ENCODE assay signal across 2 cellular contexts in the genomic region with DNA sequence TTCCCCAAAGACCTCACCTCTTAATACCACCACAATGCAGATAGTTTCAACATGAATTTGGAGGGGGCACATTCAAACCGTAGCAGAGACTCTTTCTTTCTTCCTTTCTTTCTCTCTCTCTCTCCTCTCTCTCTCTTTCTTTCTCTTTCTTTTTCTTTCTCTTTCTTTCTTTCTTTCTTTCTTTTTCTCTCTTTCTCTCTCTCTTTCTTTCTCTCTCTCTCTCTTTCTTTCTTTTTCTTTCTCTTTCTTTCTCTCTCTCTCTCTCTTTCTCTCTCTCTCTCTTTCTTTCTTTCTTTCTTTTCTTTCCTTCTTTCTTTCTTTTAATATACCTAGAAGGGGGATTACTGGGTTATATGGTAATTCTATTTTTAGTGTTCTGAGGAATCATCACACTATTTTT.
TF ChIP-seq lines count a peak whose summit lies in the region.

No MANE protein-coding gene starts in this region.

TF ChIP-seq in HEK293, 187 proteins besides CTCF, POLR2A, EP300 and RAD21:
- TF ChIP-seq PRDM1 (tag by site-specific recombination; IDR thresholded peaks at IDR 0.05) (0 out of 2 replicates have a peak, but pooled peaks have one; percentile 20), ZNF596 (tag by site-specific recombination; IDR thresholded peaks at IDR 0.05) (peak; percentile 33; the same call in 1 of the 2 replicates), ZNF366 (tag by site-specific recombination; conservative IDR thresholded peaks at IDR 0.05) (peak; percentile 75)

TF ChIP-seq in K562, 482 proteins besides CTCF, POLR2A, EP300 and RAD21:
- TF ChIP-seq, protein P1, sequence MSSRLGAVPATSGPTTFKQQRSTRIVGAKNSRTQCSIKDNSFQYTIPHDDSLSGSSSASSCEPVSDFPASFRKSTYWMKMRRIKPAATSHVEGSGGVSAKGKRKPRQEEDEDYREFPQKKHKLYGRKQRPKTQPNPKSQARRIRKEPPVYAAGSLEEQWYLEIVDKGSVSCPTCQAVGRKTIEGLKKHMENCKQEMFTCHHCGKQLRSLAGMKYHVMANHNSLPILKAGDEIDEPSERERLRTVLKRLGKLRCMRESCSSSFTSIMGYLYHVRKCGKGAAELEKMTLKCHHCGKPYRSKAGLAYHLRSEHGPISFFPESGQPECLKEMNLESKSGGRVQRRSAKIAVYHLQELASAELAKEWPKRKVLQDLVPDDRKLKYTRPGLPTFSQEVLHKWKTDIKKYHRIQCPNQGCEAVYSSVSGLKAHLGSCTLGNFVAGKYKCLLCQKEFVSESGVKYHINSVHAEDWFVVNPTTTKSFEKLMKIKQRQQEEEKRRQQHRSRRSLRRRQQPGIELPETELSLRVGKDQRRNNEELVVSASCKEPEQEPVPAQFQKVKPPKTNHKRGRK (tag; IDR thresholded peaks at IDR 0.05), result peak; percentile 51; the same call in 1 of the 2 replicates
